17 cellular contexts compared by ENCODE assay signal in genomic region chr2:24708537-24709152, GRCh38.
A peak's percentile ranks its signal among the peaks of the same experiment; 100 is the strongest.
DNase-seq lines count a peak whose midpoint lies in the region; ATAC-seq, FAIRE-seq and TF ChIP-seq lines count a peak whose summit lies in the region.
"Had no signal": no experiment of that assay in that cellular context is flagged by ENCODE, and none has a peak within 500 bp of the region (broad histone marks: within the 10 kb centered on the region; RNA-seq: fewer than 3 reads in every experiment).

No MANE protein-coding gene starts in this region.

- H3K36me3 Mint-ChIP-seq in activated CD8-positive, alpha-beta memory T cell treated with anti-CD3 and anti-CD28 coated beads, Interleukin-2, amount 10 ng/mL, durations not matched to agents 7 days and 5 days, result peaks cover 24% of the 10 kb centered on the region

- no peak overlapping the region for H3K4me3 Mint-ChIP-seq in activated CD8-positive, alpha-beta memory T cell treated with anti-CD3 and anti-CD28 coated beads, Interleukin-2, amount 10 ng/mL, durations not matched to agents 7 days and 5 days
- H3K4me3 Mint-ChIP-seq: CD4-positive, alpha-beta T cell; central memory CD8-positive, alpha-beta T cell; naive B cell had no signal

- peak; percentile 98 for FAIRE-seq in H54 (lab: Jason Lieb, UNC)

- no peaks in the 10 kb centered on the region for H3K27me3 Mint-ChIP-seq in activated CD8-positive, alpha-beta memory T cell treated with anti-CD3 and anti-CD28 coated beads, Interleukin-2, amount 10 ng/mL, durations not matched to agents 7 days and 5 days
- H3K27me3 Mint-ChIP-seq: CD4-positive, alpha-beta T cell; central memory CD8-positive, alpha-beta T cell; naive B cell had no signal

- no peak for TF ChIP-seq CTCF in retinal pigment epithelial cell (conservative IDR thresholded peaks at IDR 0.05; ENCODE audit: low read depth, low read length)

- peaks cover 2% of the 10 kb centered on the region for H3K4me1 Mint-ChIP-seq in activated CD8-positive, alpha-beta memory T cell treated with anti-CD3 and anti-CD28 coated beads, Interleukin-2, amount 10 ng/mL, durations not matched to agents 7 days and 5 days
- H3K4me1 Mint-ChIP-seq: central memory CD8-positive, alpha-beta T cell; naive B cell had no signal

- no peak for TF ChIP-seq POLR2A in H54 (IDR thresholded peaks at IDR 0.05; ENCODE audit: low read depth, low read length)

- no peaks in the 10 kb centered on the region for H3K9me3 Mint-ChIP-seq in activated CD8-positive, alpha-beta memory T cell treated with anti-CD3 and anti-CD28 coated beads, Interleukin-2, amount 10 ng/mL, durations not matched to agents 7 days and 5 days (ENCODE audit: low read depth)
- H3K9me3 Mint-ChIP-seq: CD4-positive, alpha-beta T cell; central memory CD8-positive, alpha-beta T cell; naive B cell had no signal

- H3K27ac Mint-ChIP-seq in activated CD8-positive, alpha-beta memory T cell treated with anti-CD3 and anti-CD28 coated beads, Interleukin-2, amount 10 ng/mL, durations not matched to agents 7 days and 5 days, result no peak overlapping the region
- H3K27ac Mint-ChIP-seq: CD4-positive, alpha-beta T cell; naive B cell had no signal

- DNase-seq in H54 (ENCODE audit: insufficient read length, low spot score), result no peak
- peak; percentile 44 for DNase-seq in RKO (ENCODE audit: low spot score)
- DNase-seq in dermis blood vessel endothelial cell, result peak; percentile 20
- DNase-seq in retinal pigment epithelial cell (ENCODE audit: low read depth), result peak; percentile 54
- DNase-seq in activated CD8-positive, alpha-beta memory T cell treated with anti-CD3 and anti-CD28 coated beads, Interleukin-2, amount 10 ng/mL, durations not matched to agents 7 days and 5 days, result no peak
- DNase-seq in NCI-H748 (lab: John Stamatoyannopoulos, UW; ENCODE audit: unreplicated experiment), result no peak
- no peak for DNase-seq in NCI-H446 (lab: John Stamatoyannopoulos, UW)
- DNase-seq: activated naive CD4-positive, alpha-beta T cell treated with Interleukin-2 at 50 U/mL for 16 hours; CD4-positive, alpha-beta T cell; left lung; naive B cell; NCI-H1048; stimulated activated CD4-positive, alpha-beta T cell treated with anti-CD3 and anti-CD28 coated beads, Interleukin-2, amount 100 ng/mL, for 24 hours; stimulated activated CD8-positive, alpha-beta memory T cell treated with anti-CD3 and anti-CD28 coated beads, Interleukin-4, amount 100 ng/mL, for 48 hours; tibial artery had no signal

- CTCF ChIA-PET in activated CD8-positive, alpha-beta memory T cell treated with anti-CD3 and anti-CD28 coated beads, Interleukin-2, amount 10 ng/mL, durations not matched to agents 7 days and 5 days (lab: Charles Lee), result no interaction called here

- ATAC-seq in activated CD8-positive, alpha-beta memory T cell treated with anti-CD3 and anti-CD28 coated beads, Interleukin-2, amount 10 ng/mL, durations not matched to agents 7 days and 5 days, result no peak
- ATAC-seq: left lung had no signal

- H3K4me3 ChIP-seq in retinal pigment epithelial cell (ENCODE audit: low read length), result no peak overlapping the region
- H3K4me3 ChIP-seq: left lung, SK-N-MC, tibial artery had no signal

Comparison
In these comparisons a context has a peak if more than half of its experiments do, and no peak if none do; other contexts are left out.
1. DNase-seq: peak in RKO (single experiment), dermis blood vessel endothelial cell (single experiment) and retinal pigment epithelial cell (single experiment); none in H54 (single experiment), activated CD8-positive, alpha-beta memory T cell treated with anti-CD3 and anti-CD28 coated beads, Interleukin-2, amount 10 ng/mL, durations not matched to agents 7 days and 5 days (single experiment), NCI-H748 (single experiment) and NCI-H446 (0 of 2).